ENCODE assay signal across 13 cellular contexts in the genomic region with DNA sequence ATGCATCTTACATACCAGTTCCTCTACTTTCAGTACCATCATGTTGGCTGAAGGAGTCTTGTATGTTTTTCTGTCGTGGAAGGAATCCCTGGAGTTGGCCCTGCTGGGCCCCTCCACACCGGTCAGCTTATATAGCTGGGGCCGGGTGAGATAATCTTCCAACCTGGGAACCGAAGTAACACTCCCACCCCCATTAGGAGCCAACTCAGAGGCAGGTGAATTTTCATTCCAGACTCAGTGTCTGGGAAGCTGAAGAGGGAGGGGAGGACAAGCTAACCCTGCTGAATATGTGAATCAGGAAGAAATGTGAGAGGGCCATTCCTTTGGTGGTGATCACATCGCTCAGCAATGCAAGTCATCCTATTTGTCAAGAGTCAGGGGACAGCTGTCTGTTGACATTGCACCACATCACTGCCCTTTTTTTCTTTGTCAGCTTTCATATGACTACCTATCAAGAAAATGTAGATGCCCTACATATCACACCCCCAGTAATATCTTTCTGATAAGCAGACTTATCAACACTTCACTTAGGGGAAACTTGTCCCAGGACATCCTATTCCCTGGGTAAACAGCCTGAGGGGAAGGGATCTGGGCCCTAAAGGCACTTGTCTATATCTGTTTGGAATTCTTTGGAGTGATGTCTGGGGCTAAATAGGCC. TPM values are rescaled to one million over a fixed set of nuclear protein-coding genes. Genes with fewer than 3 reads are reported as not detected.
A peak's percentile ranks its signal among the peaks of the same experiment; 100 is the strongest.
DNase-seq lines count a peak whose midpoint lies in the region; ATAC-seq, FAIRE-seq and TF ChIP-seq lines count a peak whose summit lies in the region.
"Had no signal": no experiment of that assay in that cellular context is flagged by ENCODE, and none has a peak within 500 bp of the region (broad histone marks: within the 10 kb centered on the region; RNA-seq: fewer than 3 reads in every experiment).

Gene ANKRD1 (minus strand): TSS at position 102 of the 658 bp plus-strand sequence. CDS start 60 bp downstream, at position 42.

- H3K4me1 Mint-ChIP-seq in stimulated activated naive B cell treated with anti-CD40 and anti-IgM and Interleukin-4, amounts not matched to agents 10 μg/mL and 1 μg/mL and 100 μg/mL, for 72 hours: peaks cover 6 to 10% of the 10 kb centered on the region in 2 donors

- H4K5ac ChIP-seq in H1 (ENCODE audit: insufficient read length, low read depth, low read length): no peak within 1 kb of the TSS

- POLR2A ChIA-PET in H1 (lab: Charles Lee; ENCODE audit: partially characterized antibody): interaction anchor here (0.5 to 1.2 kb wide), 5 partner anchors 9 to 334 kb away, joined by 3 to 4 read pairs (median 3); no protein-coding TSS in a partner anchor

- no peak within 1 kb of the TSS for H2BK12ac ChIP-seq in H1 (ENCODE audit: low read depth, low read length)

- no peak within 1 kb of the TSS for H4K91ac ChIP-seq in H1 (replicated peaks; ENCODE audit: insufficient read length, low read length)

- H3K4me2 ChIP-seq in H1 (ENCODE audit: insufficient read depth in 1 of 2, low read depth in 2 of 2, low read length in 2 of 2): no peak within 1 kb of the TSS

- FAIRE-seq in H1 (lab: Jason Lieb, UNC): no peak

- H2BK5ac ChIP-seq in H1 (ENCODE audit: low read depth, low read length): no peak within 1 kb of the TSS

- H2BK20ac ChIP-seq in H1 (ENCODE audit: low read length): no peak within 1 kb of the TSS

- no peaks in the 10 kb centered on the region; a peak in 1 of 8 replicates for H3K36me3 ChIP-seq in H1 (ENCODE audit: control insufficient read depth in 2 of 4, insufficient read depth in 4 of 4, low read length in 3 of 4)
- H3K36me3 ChIP-seq in lower lobe of right lung: no peaks in the 10 kb centered on the region
- H3K36me3 ChIP-seq: prostate gland had no signal

- TF ChIP-seq EP300 in Ishikawa (IDR thresholded peaks at IDR 0.05; ENCODE audit: borderline replicate concordance) (peak; percentile 98), H1 (IDR thresholded peaks at IDR 0.05; ENCODE audit: borderline replicate concordance in 1 of 2, low read depth in 2 of 2, low read length in 2 of 2) (no peak)

- H3K4me1 ChIP-seq in H1 (replicated peaks in 1 of 4; ENCODE audit: control insufficient read depth in 3 of 4, insufficient read depth in 4 of 4, low read length in 3 of 4) (peaks cover 0 to 3% (median 2%) of the 10 kb centered on the region in 4 experiments; a peak in 3 of 7 replicates), lower lobe of right lung (no peaks in the 10 kb centered on the region)

- DNase-seq in AG10803 (ENCODE audit: low read depth) (peak; percentile 90), H1 (ENCODE audit: low read depth in 1 of 2, low spot score in 2 of 2) (peak in 1 of 2 experiments; percentile 67), lower lobe of right lung (no peak), T-helper 1 cell (no peak)
- DNase-seq in stimulated activated naive B cell treated with anti-CD40 and anti-IgM and Interleukin-4, amounts not matched to agents 10 μg/mL and 1 μg/mL and 100 μg/mL, for 72 hours: no peak
- DNase-seq: MV-4-11, T-helper 9 cell had no signal

- H2BK15ac ChIP-seq in H1 (ENCODE audit: low read length): no peak within 1 kb of the TSS

- H3K9me3 ChIP-seq in H1 (ENCODE audit: insufficient read depth in 2 of 2, low read depth in 1 of 2, low read length in 1 of 2) (no peaks in the 10 kb centered on the region), lower lobe of right lung (no peaks in the 10 kb centered on the region)
- H3K9me3 ChIP-seq: prostate gland had no signal

- no peak within 1 kb of the TSS for H2AFZ ChIP-seq in H1 (ENCODE audit: low read length)

- no peaks in the 10 kb centered on the region for H3K79me1 ChIP-seq in H1 (ENCODE audit: low read depth, low read length)

- no peaks in the 10 kb centered on the region for H3K9me3 Mint-ChIP-seq in stimulated activated naive B cell treated with anti-CD40 and anti-IgM and Interleukin-4, amounts not matched to agents 10 μg/mL and 1 μg/mL and 100 μg/mL, for 72 hours
- H3K9me3 Mint-ChIP-seq: brain had no signal

- H3K36me3 Mint-ChIP-seq in stimulated activated naive B cell treated with anti-CD40 and anti-IgM and Interleukin-4, amounts not matched to agents 10 μg/mL and 1 μg/mL and 100 μg/mL, for 72 hours: no peaks in the 10 kb centered on the region
- H3K36me3 Mint-ChIP-seq: brain had no signal

- H3K27ac Mint-ChIP-seq in stimulated activated naive B cell treated with anti-CD40 and anti-IgM and Interleukin-4, amounts not matched to agents 10 μg/mL and 1 μg/mL and 100 μg/mL, for 72 hours: no peak within 1 kb of the TSS

- WGBS in H1 (ENCODE audit: extremely low coverage in 1 of 2, insufficient coverage in 1 of 2, insufficient read length in 1 of 2, insufficient replicate concordance in 2 of 2, low coverage in 1 of 2, low lambda C conversion rate in 2 of 2, missing lambda C conversion rate in 1 of 2), 2 experiments: 24% methylated on average over 5 of the region's 5 CpGs; no CpG with 5 or more reads in 1 of the 2 experiments

- H3K23ac ChIP-seq in H1 (ENCODE audit: insufficient read length): no peak within 1 kb of the TSS

- no peak within 1 kb of the TSS for H3K4ac ChIP-seq in H1 (replicated peaks; ENCODE audit: insufficient read length, low read depth, low read length)

- TF ChIP-seq RAD21 in Ishikawa (IDR thresholded peaks at IDR 0.05; ENCODE audit: low read depth) (peak; percentile 28; the same call in 1 of the 2 replicates), H1 (IDR thresholded peaks at IDR 0.05 in 1 of 2, conservative IDR thresholded peaks at IDR 0.05 in 1 of 2; ENCODE audit: low read depth in 2 of 2, low read length in 2 of 2) (no peak)

- H3K27ac ChIP-seq in H1 (ENCODE audit: low read depth, low read length) (no peak within 1 kb of the TSS), lower lobe of right lung (peak within 1 kb of the TSS; percentile 15)
- H3K27ac ChIP-seq: prostate gland had no signal

- no peaks in the 10 kb centered on the region for H3K79me2 ChIP-seq in H1 (ENCODE audit: control insufficient read depth in 1 of 2, insufficient read depth in 2 of 2, low read length in 2 of 2)

- intact Hi-C loops in lower lobe of right lung (cut with DNase I): no loop called here

- H3K27me3 Mint-ChIP-seq in stimulated activated naive B cell treated with anti-CD40 and anti-IgM and Interleukin-4, amounts not matched to agents 10 μg/mL and 1 μg/mL and 100 μg/mL, for 72 hours: no peaks in the 10 kb centered on the region

- ATAC-seq in lower lobe of right lung (peak; percentile 64 to 87), GM18511 (IDR thresholded peaks at IDR 0.05; ENCODE audit: unreplicated experiment) (no peak), HG02678 (IDR thresholded peaks at IDR 0.05; ENCODE audit: unreplicated experiment) (no peak)
- no peak for ATAC-seq in stimulated activated naive B cell treated with anti-CD40 and anti-IgM and Interleukin-4, amounts not matched to agents 10 μg/mL and 1 μg/mL and 100 μg/mL, for 72 hours (replicated peaks)

- no peak within 1 kb of the TSS for H2AK5ac ChIP-seq in H1 (ENCODE audit: low read depth, low read length)

- H3K27me3 ChIP-seq in H1 (replicated peaks in 1 of 4; ENCODE audit: control insufficient read depth in 3 of 4, extremely low read depth in 1 of 4, insufficient read depth in 3 of 4, low read length in 3 of 4): peaks cover 88 to 98% (median 97%) of the 10 kb centered on the region in 4 experiments
- peaks cover 5% of the 10 kb centered on the region for H3K27me3 ChIP-seq in lower lobe of right lung (ENCODE audit: low read depth)

- TF ChIP-seq POLR2A in H1 (IDR thresholded peaks at IDR 0.05; ENCODE audit: control extremely low read depth in 1 of 2, low read depth in 2 of 2, low read length in 2 of 2): no peak

- H2BK120ac ChIP-seq in H1 (replicated peaks; ENCODE audit: low read depth, low read length): no peak within 1 kb of the TSS

- TF ChIP-seq CTCF in AG10803 (conservative IDR thresholded peaks at IDR 0.05; ENCODE audit: low read length): no peak
- TF ChIP-seq CTCF in H1 (IDR thresholded peaks at IDR 0.05; ENCODE audit: control extremely low read depth in 1 of 3, insufficient read depth in 1 of 3, low read depth in 1 of 3, low read length in 3 of 3): no peak
- no peak for TF ChIP-seq CTCF in lower lobe of right lung (IDR thresholded peaks at IDR 0.05)

- no peak within 1 kb of the TSS for H3K4me3 Mint-ChIP-seq in stimulated activated naive B cell treated with anti-CD40 and anti-IgM and Interleukin-4, amounts not matched to agents 10 μg/mL and 1 μg/mL and 100 μg/mL, for 72 hours

- peaks cover 18 to 21% of the 10 kb centered on the region in 2 experiments for H4K20me1 ChIP-seq in H1 (replicated peaks in 1 of 2; ENCODE audit: control insufficient read depth in 1 of 2, insufficient read depth in 2 of 2, low read length in 2 of 2)

- H3K4me3 ChIP-seq in AG10803 (ENCODE audit: low read length): no peak within 1 kb of the TSS
- no peak within 1 kb of the TSS for H3K4me3 ChIP-seq in H1 (ENCODE audit: extremely low read depth in 1 of 4, insufficient read depth in 2 of 4, low read depth in 3 of 4, low read length in 4 of 4)
- H3K4me3 ChIP-seq in lower lobe of right lung: no peak within 1 kb of the TSS
- H3K4me3 ChIP-seq: prostate gland had no signal

- H3K14ac ChIP-seq in H1 (ENCODE audit: insufficient read length): no peak within 1 kb of the TSS

- no peak within 1 kb of the TSS for H4K8ac ChIP-seq in H1 (ENCODE audit: extremely low read depth, insufficient read depth, low read length)

- H3K9ac ChIP-seq in H1 (replicated peaks in 1 of 4; ENCODE audit: extremely low read depth in 1 of 4, low read depth in 3 of 4, low read length in 3 of 4): no peak within 1 kb of the TSS

- CTCF ChIA-PET in H1 (lab: Charles Lee; ENCODE audit: partially characterized antibody): interaction anchor here (0.6 to 5.4 kb wide), 10 partner anchors 9 to 1248 kb away, joined by 3 to 37 read pairs (median 3); no protein-coding TSS in a partner anchor

- H3K56ac ChIP-seq in H1 (replicated peaks; ENCODE audit: insufficient read length, low read depth, low read length): no peak within 1 kb of the TSS

- no peaks in the 10 kb centered on the region; the same call in 1 of the 2 replicates for H3K23me2 ChIP-seq in H1 (ENCODE audit: low read depth, low read length)

- H3K18ac ChIP-seq in H1 (ENCODE audit: extremely low read depth, low read length): no peak within 1 kb of the TSS

TF ChIP-seq in Ishikawa, 13 proteins besides CTCF, POLR2A, EP300 and RAD21 (continues in another document):
- TF ChIP-seq ZBTB7A (IDR thresholded peaks at IDR 0.05; ENCODE audit: low read depth) (no peak), EGR1 (IDR thresholded peaks at IDR 0.05) (0 out of 2 replicates have a peak, but pooled peaks have one; percentile 16)

TF ChIP-seq in H1, 55 proteins besides CTCF, POLR2A, EP300 and RAD21 (continues in another document):
- TF ChIP-seq TEAD4 (IDR thresholded peaks at IDR 0.05; ENCODE audit: low read depth, low read length): peak; percentile 78; the same call in 1 of the 2 replicates

RNA-seq across cellular contexts. Expression of gene ANKRD1, which starts in this region (rescaled TPM):
- not detected in 2 replicates for total RNA-seq in H1 (2021; fragmentation: NEBNext Ultra II Directional; extraction: Animal tissue kit (Norgen Biotek cat#: 25700))
- polyA plus RNA-seq in H1 (2011; rRNA removed): 0.03 and 0.11 TPM in 2 replicates
- 0.12 TPM for polyA plus RNA-seq in H1 (2011; cell fraction: cytosol; rRNA removed)
- 0.26 TPM for polyA plus RNA-seq in H1 (2011; cell fraction: nucleus; rRNA removed)
- 0.09 to 0.62 TPM (median 0.40 TPM) in 4 replicates for polyA plus RNA-seq in H1 (2012, experiment 1 of 2)
- 0.10 TPM for polyA plus RNA-seq in H1 (2012, experiment 2 of 2)
- 0.34 TPM for polyA plus RNA-seq in H1 (2013, experiment 1 of 2)
- polyA plus RNA-seq in H1 (2013, experiment 2 of 2): 0.42 TPM
- 0.12 and 0.44 TPM in 2 replicates for polyA minus RNA-seq in H1 (2011; rRNA and poly(A)+ RNA removed)
- not detected for polyA minus RNA-seq in H1 (2011; cell fraction: cytosol; rRNA and poly(A)+ RNA removed)
- not detected for polyA minus RNA-seq in H1 (2011; cell fraction: nucleus; rRNA and poly(A)+ RNA removed)
- total RNA-seq in lower lobe of right lung: 47.5 TPM
- total RNA-seq: temporal lobe had no signal

Comparison
In these comparisons a context has a peak if more than half of its experiments do, and no peak if none do; other contexts are left out.
1. RNA of gene ANKRD1 (total RNA-seq): 47.5 TPM in lower lobe of right lung (single experiment); not detected in H1; every median in the first group is over 10 times any median in the second.
2. ATAC-seq: peak in lower lobe of right lung (2 of 2); none in GM18511 (single experiment), HG02678 (single experiment) and stimulated activated naive B cell treated with anti-CD40 and anti-IgM and Interleukin-4, amounts not matched to agents 10 μg/mL and 1 μg/mL and 100 μg/mL, for 72 hours (0 of 2).